ENCODE assay signal across 18 cellular contexts in the genomic region with DNA sequence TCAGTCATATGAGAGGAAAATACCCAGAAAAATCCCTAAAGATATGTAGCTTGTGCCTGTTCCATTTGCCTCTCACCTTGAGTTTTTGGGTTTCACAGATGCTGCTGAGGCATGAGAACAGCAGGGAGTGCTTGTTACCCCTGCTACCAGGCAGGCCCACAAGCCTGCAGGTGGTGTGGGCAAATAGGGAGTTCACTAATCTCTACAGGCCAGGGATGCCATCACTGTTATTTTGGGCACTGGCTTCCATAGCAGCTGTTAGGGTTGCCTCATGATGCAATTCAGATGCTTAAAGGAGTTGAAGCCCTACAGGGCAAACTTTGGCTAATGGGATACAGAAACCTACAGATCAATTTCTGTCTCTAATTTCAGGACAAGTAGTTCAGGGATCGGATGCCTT.
DNase-seq lines count a peak whose midpoint lies in the region; ATAC-seq and TF ChIP-seq lines count a peak whose summit lies in the region.
"Had no signal": no experiment of that assay in that cellular context is flagged by ENCODE, and none has a peak within 500 bp of the region (broad histone marks: within the 10 kb centered on the region; RNA-seq: fewer than 3 reads in every experiment).

No MANE protein-coding gene starts in this region.

- DNase-seq in LHCN-M2 (ENCODE audit: low read depth), result peak; percentile 71
- DNase-seq in SJCRH30, result peak; percentile 11 to 47
- peak; percentile 24 for DNase-seq in left ventricle myocardium superior
- DNase-seq in psoas muscle, result peak in 1 of 2 donors; percentile 54
- no peak for DNase-seq in activated CD4-positive, alpha-beta T cell treated with anti-CD3 and anti-CD28 coated beads, Interleukin-2, amount 10 ng/mL, durations not matched to agents 24 days and 14 days
- no peak for DNase-seq in activated T-cell treated with anti-CD3 and anti-CD28 coated beads for 4 hours
- DNase-seq in NCI-H1694 (lab: John Stamatoyannopoulos, UW), result no peak
- DNase-seq: Caco-2, DMS153, EL, Kasumi-1, NCI-H1105 treated with DMSO at 0.1 percent for 48 hours, NCI-H187 treated with DMSO at 0.1 percent for 48 hours, NCI-H2171 treated with DMSO at 0.1 percent for 48 hours, NCI-H748 treated with DMSO at 0.1 percent for 48 hours, SHP77 had no signal

- H3K27ac Mint-ChIP-seq in activated CD4-positive, alpha-beta T cell treated with anti-CD3 and anti-CD28 coated beads, Interleukin-2, amount 10 ng/mL, durations not matched to agents 24 days and 14 days, result no peak overlapping the region
- H3K27ac Mint-ChIP-seq: IgD-negative memory B cell had no signal

- ATAC-seq in left ventricle myocardium superior (peak; percentile 87), psoas muscle (peak; percentile 80 to 97 (median 96))
- ATAC-seq: Panc1 had no signal

- H3K27me3 ChIP-seq in SJCRH30, result no peaks in the 10 kb centered on the region
- H3K27me3 ChIP-seq in psoas muscle (ENCODE audit: insufficient read depth in 3 of 3, low read length in 2 of 3), result no peaks in the 10 kb centered on the region

- H3K36me3 ChIP-seq in SJCRH30 (no peaks in the 10 kb centered on the region), psoas muscle (ENCODE audit: insufficient read depth in 1 of 2, low read depth in 1 of 2) (no peaks in the 10 kb centered on the region)

- intact Hi-C loops in left ventricle myocardium superior (cut with micrococcal nuclease) (no loop called here), psoas muscle (cut with DNase I) (no loop called here)
- intact Hi-C loops in activated CD4-positive, alpha-beta T cell treated with anti-CD3 and anti-CD28 coated beads, Interleukin-2, amount 10 ng/mL, durations not matched to agents 24 days and 14 days (cut with micrococcal nuclease), result no loop called here

- TF ChIP-seq CTCF in psoas muscle (IDR thresholded peaks at IDR 0.05), result no peak

- H3K4me3 ChIP-seq in SJCRH30 (no peak overlapping the region), psoas muscle (no peak overlapping the region)

- 19 to 50% (median 40%) methylated on average over 1 of the region's 1 CpG for whole genome bisulfite sequencing in psoas muscle, 3 donors

- H3K4me1 ChIP-seq in SJCRH30, result no peaks in the 10 kb centered on the region
- H3K4me1 ChIP-seq in psoas muscle, result peaks cover 21% of the 10 kb centered on the region
- H3K4me1 ChIP-seq: Caco-2 had no signal

- H3K9me3 ChIP-seq in SJCRH30 (replicated peaks) (no peaks in the 10 kb centered on the region), psoas muscle (no peaks in the 10 kb centered on the region)
- H3K9me3 ChIP-seq: Caco-2 had no signal

- H3K4me3 Mint-ChIP-seq in activated CD4-positive, alpha-beta T cell treated with anti-CD3 and anti-CD28 coated beads, Interleukin-2, amount 10 ng/mL, durations not matched to agents 24 days and 14 days, result no peak overlapping the region
- H3K4me3 Mint-ChIP-seq: IgD-negative memory B cell had no signal

- H3K36me3 Mint-ChIP-seq in activated CD4-positive, alpha-beta T cell treated with anti-CD3 and anti-CD28 coated beads, Interleukin-2, amount 10 ng/mL, durations not matched to agents 24 days and 14 days (ENCODE audit: low read depth), result no peaks in the 10 kb centered on the region
- H3K36me3 Mint-ChIP-seq: IgD-negative memory B cell had no signal

- H3K27me3 Mint-ChIP-seq in activated CD4-positive, alpha-beta T cell treated with anti-CD3 and anti-CD28 coated beads, Interleukin-2, amount 10 ng/mL, durations not matched to agents 24 days and 14 days, result no peaks in the 10 kb centered on the region
- H3K27me3 Mint-ChIP-seq: IgD-negative memory B cell had no signal

- H3K4me1 Mint-ChIP-seq in activated CD4-positive, alpha-beta T cell treated with anti-CD3 and anti-CD28 coated beads, Interleukin-2, amount 10 ng/mL, durations not matched to agents 24 days and 14 days, result no peaks in the 10 kb centered on the region
- H3K4me1 Mint-ChIP-seq: IgD-negative memory B cell had no signal

- H3K27ac ChIP-seq in SJCRH30 (no peak overlapping the region), psoas muscle (peak overlapping the region; percentile 27)

- no peaks in the 10 kb centered on the region for H3K9me3 Mint-ChIP-seq in activated CD4-positive, alpha-beta T cell treated with anti-CD3 and anti-CD28 coated beads, Interleukin-2, amount 10 ng/mL, durations not matched to agents 24 days and 14 days

Comparison
In these comparisons a context has a peak if more than half of its experiments do, and no peak if none do; other contexts are left out.
1. DNase-seq: peak in LHCN-M2 (single experiment), SJCRH30 (2 of 2) and left ventricle myocardium superior (single experiment); none in activated CD4-positive, alpha-beta T cell treated with anti-CD3 and anti-CD28 coated beads, Interleukin-2, amount 10 ng/mL, durations not matched to agents 24 days and 14 days (single experiment), activated T-cell treated with anti-CD3 and anti-CD28 coated beads for 4 hours (single experiment) and NCI-H1694 (single experiment).